ENCODE assay signal across 1 cellular context in the genomic region with DNA sequence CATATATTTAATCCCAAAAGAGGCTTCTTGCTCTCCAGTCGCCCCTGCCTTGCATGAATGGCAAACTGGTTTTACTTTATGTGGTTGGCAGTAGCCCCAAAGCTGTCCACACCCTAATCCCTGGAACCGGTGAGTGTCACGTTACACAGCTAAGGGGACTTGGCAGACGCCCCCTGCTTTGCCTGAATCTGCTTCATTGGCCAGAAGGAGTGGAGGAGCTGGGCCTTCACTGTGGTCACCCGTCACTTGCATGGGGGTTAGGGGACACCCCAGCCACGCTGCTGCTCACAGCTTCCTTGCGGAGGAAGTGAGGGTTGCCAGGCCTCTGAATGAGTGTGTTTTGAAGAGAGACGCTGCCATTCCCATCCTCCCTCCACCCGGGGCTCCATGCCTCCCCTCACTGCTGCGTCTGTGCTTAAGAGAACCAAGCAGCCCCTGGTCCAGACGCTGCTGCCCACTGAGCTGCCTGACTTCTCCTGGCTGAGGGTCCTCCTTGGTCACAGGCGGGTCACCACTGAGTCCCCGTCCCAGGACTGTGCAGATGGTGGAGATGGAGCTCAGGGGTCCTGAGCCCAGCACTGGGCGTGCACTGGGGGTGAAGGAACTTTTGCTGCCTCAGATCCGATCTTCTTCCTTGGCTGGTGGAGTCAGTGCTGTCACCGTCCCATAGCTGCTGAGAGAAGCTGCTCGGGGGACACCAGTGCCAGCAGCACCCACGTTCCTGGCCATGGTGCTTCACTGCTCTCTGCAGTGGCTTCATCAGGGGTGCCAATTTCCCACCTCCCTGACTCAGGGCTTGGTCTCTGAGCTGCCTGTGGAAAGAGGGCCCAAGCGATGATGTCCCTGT.
TF ChIP-seq lines count a peak whose summit lies in the region.

No MANE protein-coding gene starts in this region.

TF ChIP-seq in HEK293, 187 proteins besides CTCF, POLR2A, EP300 and RAD21 (continued from another document):
- TF ChIP-seq ZSCAN18 (tag by site-specific recombination; IDR thresholded peaks at IDR 0.05) (no peak), ZNF585B (tag by site-specific recombination; IDR thresholded peaks at IDR 0.05) (no peak), ZNF26 (tag by site-specific recombination; IDR thresholded peaks at IDR 0.05) (no peak), ZNF549 (tag by site-specific recombination; IDR thresholded peaks at IDR 0.05) (no peak), ZSCAN23 (tag by site-specific recombination; IDR thresholded peaks at IDR 0.05) (no peak), ZBTB48 (tag by site-specific recombination; IDR thresholded peaks at IDR 0.05) (peak; percentile 87), ZNF629 (tag by site-specific recombination; IDR thresholded peaks at IDR 0.05) (no peak), TCF7L2 (IDR thresholded peaks at IDR 0.05; ENCODE audit: borderline replicate concordance, low read depth, low read length) (no peak), ZNF426 (tag by site-specific recombination; IDR thresholded peaks at IDR 0.05) (no peak), SP3 (tag by site-specific recombination; IDR thresholded peaks at IDR 0.05) (no peak), ZNF394 (tag by site-specific recombination; IDR thresholded peaks at IDR 0.05; ENCODE audit: borderline replicate concordance) (no peak), ZNF19 (tag by site-specific recombination; IDR thresholded peaks at IDR 0.05; ENCODE audit: low read depth) (no peak), ZNF658 (tag by site-specific recombination; IDR thresholded peaks at IDR 0.05) (no peak), ZSCAN5A (tag by site-specific recombination; IDR thresholded peaks at IDR 0.05) (no peak), KLF1 (tag by site-specific recombination; IDR thresholded peaks at IDR 0.05) (0 out of 2 replicates have a peak, but pooled peaks have one; percentile 37), ZNF560 (tag by site-specific recombination; IDR thresholded peaks at IDR 0.05; ENCODE audit: borderline replicate concordance) (no peak), PRDM1 (tag by site-specific recombination; IDR thresholded peaks at IDR 0.05) (no peak), ZNF654 (tag by site-specific recombination; IDR thresholded peaks at IDR 0.05; ENCODE audit: low read depth) (no peak), ZNF473 (tag by site-specific recombination; IDR thresholded peaks at IDR 0.05) (no peak)
TF ChIP-seq in HEK293: peak in this region for 3.
